In the genomic region with DNA sequence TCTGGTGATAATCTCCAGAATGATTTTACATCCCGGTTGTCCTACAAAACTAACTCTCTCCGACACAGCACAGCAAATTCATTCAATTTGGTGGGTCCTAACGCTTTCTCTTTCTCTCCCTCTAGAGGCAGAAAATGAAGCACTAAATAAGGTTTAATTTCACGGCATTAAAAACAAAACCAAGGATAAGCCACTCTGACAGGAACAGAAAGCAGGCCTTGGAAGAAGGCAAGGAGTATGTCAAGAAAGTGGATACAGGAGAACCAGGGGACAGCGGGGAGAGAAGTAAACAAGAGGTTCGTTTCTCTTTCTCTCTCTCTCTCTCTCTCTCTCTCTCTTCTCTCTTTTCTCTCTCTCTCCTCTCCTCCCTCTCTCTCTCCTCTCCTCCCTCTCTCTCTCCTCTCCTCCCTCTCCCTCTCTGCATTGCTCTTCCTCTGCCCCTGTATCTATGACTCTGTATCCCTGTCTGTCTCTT, we compare ENCODE assay signal across 8 cellular contexts. TPM values are rescaled to one million over a fixed set of nuclear protein-coding genes. Genes with fewer than 3 reads are reported as not detected.
DNase-seq lines count a peak whose midpoint lies in the region; ATAC-seq and TF ChIP-seq lines count a peak whose summit lies in the region.

No MANE protein-coding gene starts in this region.

- no peaks in the 10 kb centered on the region for H3K9me3 ChIP-seq in skeletal muscle satellite cell (replicated peaks; ENCODE audit: low read length)

- no peaks in the 10 kb centered on the region for H3K27me3 ChIP-seq in skeletal muscle satellite cell (ENCODE audit: control insufficient read depth, insufficient read depth, low read length)

- no peaks in the 10 kb centered on the region for H3K36me3 Mint-ChIP-seq in glutamatergic neuron (ENCODE audit: unreplicated experiment)
- H3K36me3 Mint-ChIP-seq in activated CD8-positive, alpha-beta memory T cell treated with anti-CD3 and anti-CD28 coated beads, Interleukin-2, amount 10 ng/mL, durations not matched to agents 7 days and 5 days = no peaks in the 10 kb centered on the region

- peak overlapping the region; percentile 61 for H3K9ac ChIP-seq in skeletal muscle satellite cell (ENCODE audit: low read depth, low read length)

- CTCF ChIA-PET in activated CD8-positive, alpha-beta memory T cell treated with anti-CD3 and anti-CD28 coated beads, Interleukin-2, amount 10 ng/mL, durations not matched to agents 7 days and 5 days (lab: Charles Lee) = no interaction called here

- no peaks in the 10 kb centered on the region for H3K36me3 ChIP-seq in skeletal muscle satellite cell (ENCODE audit: insufficient read depth, low read length)

- TF ChIP-seq CTCF in GM12864 (IDR thresholded peaks at IDR 0.05; ENCODE audit: low read depth, low read length, missing control alignments) (peak; percentile 34), glutamatergic neuron (IDR thresholded peaks at IDR 0.05; ENCODE audit: partially characterized antibody, unreplicated experiment) (no peak)

- DNase-seq in GM12864 (ENCODE audit: low read depth) (no peak), RPMI7951 (ENCODE audit: low read depth) (peak; percentile 29), glutamatergic neuron (no peak), NCI-H146 (lab: John Stamatoyannopoulos, UW) (no peak)
- DNase-seq in activated CD8-positive, alpha-beta memory T cell treated with anti-CD3 and anti-CD28 coated beads, Interleukin-2, amount 10 ng/mL, durations not matched to agents 7 days and 5 days = no peak
- DNase-seq in activated CD4-positive, alpha-beta T cell treated with anti-CD3 and anti-CD28 coated beads for 1 hour = no peak

- H3K4me1 ChIP-seq in skeletal muscle satellite cell (ENCODE audit: control insufficient read depth, insufficient read depth, low read length) = peaks cover 48% of the 10 kb centered on the region

- H3K27ac Mint-ChIP-seq in glutamatergic neuron (ENCODE audit: unreplicated experiment) = peak overlapping the region; percentile 86
- H3K27ac Mint-ChIP-seq in activated CD8-positive, alpha-beta memory T cell treated with anti-CD3 and anti-CD28 coated beads, Interleukin-2, amount 10 ng/mL, durations not matched to agents 7 days and 5 days = no peak overlapping the region

- H3K4me3 ChIP-seq in GM12864 (ENCODE audit: low read depth, low read length) = peak overlapping the region; percentile 25; the same call in 1 of the 2 replicates
- H3K4me3 ChIP-seq in skeletal muscle satellite cell (ENCODE audit: low read length) = peak overlapping the region; percentile 28

- peak overlapping the region; percentile 69 for H3K4me2 ChIP-seq in skeletal muscle satellite cell (ENCODE audit: low read length)

- ATAC-seq in HG02884 (IDR thresholded peaks at IDR 0.05; ENCODE audit: unreplicated experiment) = no peak
- ATAC-seq in activated CD8-positive, alpha-beta memory T cell treated with anti-CD3 and anti-CD28 coated beads, Interleukin-2, amount 10 ng/mL, durations not matched to agents 7 days and 5 days = no peak

- H3K4me1 Mint-ChIP-seq in glutamatergic neuron (ENCODE audit: low read depth, unreplicated experiment) = peaks cover 62% of the 10 kb centered on the region
- H3K4me1 Mint-ChIP-seq in activated CD8-positive, alpha-beta memory T cell treated with anti-CD3 and anti-CD28 coated beads, Interleukin-2, amount 10 ng/mL, durations not matched to agents 7 days and 5 days = no peaks in the 10 kb centered on the region

- H3K9me3 Mint-ChIP-seq in glutamatergic neuron (ENCODE audit: unreplicated experiment) = peaks cover 27% of the 10 kb centered on the region
- no peaks in the 10 kb centered on the region for H3K9me3 Mint-ChIP-seq in activated CD8-positive, alpha-beta memory T cell treated with anti-CD3 and anti-CD28 coated beads, Interleukin-2, amount 10 ng/mL, durations not matched to agents 7 days and 5 days (ENCODE audit: low read depth)

- peak overlapping the region; percentile 55 for H3K4me3 Mint-ChIP-seq in glutamatergic neuron (ENCODE audit: unreplicated experiment)
- H3K4me3 Mint-ChIP-seq in activated CD8-positive, alpha-beta memory T cell treated with anti-CD3 and anti-CD28 coated beads, Interleukin-2, amount 10 ng/mL, durations not matched to agents 7 days and 5 days = no peak overlapping the region

- peaks cover 14% of the 10 kb centered on the region for H3K27me3 Mint-ChIP-seq in glutamatergic neuron (ENCODE audit: unreplicated experiment)
- H3K27me3 Mint-ChIP-seq in activated CD8-positive, alpha-beta memory T cell treated with anti-CD3 and anti-CD28 coated beads, Interleukin-2, amount 10 ng/mL, durations not matched to agents 7 days and 5 days = peaks cover 71% of the 10 kb centered on the region

RNA-seq across cellular contexts. Expression of gene EBF1, which starts 49.8 kb away (rescaled TPM):
- total RNA-seq in RPMI7951 (2014; rRNA removed; shearing (Covaris generic)) = not detected in 2 replicates
- total RNA-seq in glutamatergic neuron (ENCODE audit: unreplicated experiment) = 412 TPM
- total RNA-seq in skeletal muscle satellite cell (2012; rRNA removed) = 20.0 and 21.2 TPM in 2 replicates
- total RNA-seq in activated CD8-positive, alpha-beta memory T cell treated with anti-CD3 and anti-CD28 coated beads, Interleukin-2, amount 10 ng/mL, durations not matched to agents 7 days and 5 days = under 1 TPM in 1 of 2 experiments, not detected in 1; 0.54 TPM

Comparison
In these comparisons a context has a peak if more than half of its experiments do, and no peak if none do; other contexts are left out.
1. RNA of gene EBF1, which starts 49.8 kb away (total RNA-seq): 412 TPM in glutamatergic neuron (single experiment); 0.54 TPM in activated CD8-positive, alpha-beta memory T cell treated with anti-CD3 and anti-CD28 coated beads, Interleukin-2, amount 10 ng/mL, durations not matched to agents 7 days and 5 days and not detected in RPMI7951; every median in the first group is over 100 times any median in the second.